ENCODE assay signal across 2 cellular contexts in genomic region chr1:237799762-237800474, GRCh38.
TF ChIP-seq lines count a peak whose summit lies in the region.

No MANE protein-coding gene starts in this region.

TF ChIP-seq in IMR-90, 13 proteins besides CTCF, POLR2A, EP300 and RAD21 (continued from another document):
- TF ChIP-seq ELK1 (IDR thresholded peaks at IDR 0.05; ENCODE audit: borderline replicate concordance, low read depth, low read length) (no peak), SMC3 (IDR thresholded peaks at IDR 0.05; ENCODE audit: low read depth, low read length) (no peak), NFE2L2 (IDR thresholded peaks at IDR 0.05; ENCODE audit: low read depth, low read length) (no peak), CEBPB (IDR thresholded peaks at IDR 0.05; ENCODE audit: low read depth, low read length) (no peak), BHLHE40 (IDR thresholded peaks at IDR 0.05; ENCODE audit: low read depth, low read length) (no peak), MAZ (IDR thresholded peaks at IDR 0.05; ENCODE audit: borderline replicate concordance, low read depth, low read length) (no peak), MAFK (IDR thresholded peaks at IDR 0.05; ENCODE audit: low read depth, low read length) (no peak), RCOR1 (IDR thresholded peaks at IDR 0.05; ENCODE audit: insufficient replicate concordance, low read length) (no peak)

TF ChIP-seq in neural cell, 6 proteins besides CTCF, POLR2A, EP300 and RAD21 (continued from another document):
- TF ChIP-seq REST (IDR thresholded peaks at IDR 0.05; ENCODE audit: borderline replicate concordance): no peak
- no peak for TF ChIP-seq TAF1 (IDR thresholded peaks at IDR 0.05; ENCODE audit: low read depth)
- TF ChIP-seq SMC3 (conservative IDR thresholded peaks at IDR 0.05; ENCODE audit: poor library complexity): no peak
- no peak for TF ChIP-seq POLR2AphosphoS5 (IDR thresholded peaks at IDR 0.05)
